In the genomic region with DNA sequence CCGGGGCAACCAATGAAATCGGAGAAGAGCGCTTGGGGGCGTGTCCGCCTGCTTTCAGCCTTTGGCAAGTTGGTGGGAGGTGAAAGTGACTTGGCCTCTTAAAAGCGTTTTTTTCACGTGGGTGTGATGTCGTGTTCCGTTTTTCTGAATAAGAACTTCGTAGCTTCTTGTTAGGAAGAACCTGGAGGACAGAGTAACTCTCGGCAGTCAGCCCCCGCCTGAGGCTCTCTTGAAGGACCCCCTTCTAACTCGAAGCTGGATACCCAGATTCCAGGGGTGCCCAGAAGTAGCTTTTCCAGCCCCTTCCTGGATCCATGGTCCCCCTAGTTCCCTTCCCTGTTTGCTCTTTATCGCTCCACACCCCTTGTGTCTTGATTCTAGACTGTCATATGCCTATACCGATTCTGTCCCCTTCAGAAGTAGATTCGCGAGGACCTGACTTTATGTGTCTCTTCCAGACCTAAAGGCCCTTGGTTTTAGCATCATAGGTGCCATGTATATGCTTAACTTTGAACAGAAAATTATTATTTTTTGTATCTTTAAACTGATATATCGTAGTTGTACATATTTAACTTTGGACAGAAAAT, we compare ENCODE assay signal across 8 cellular contexts. TPM values are rescaled to one million over a fixed set of nuclear protein-coding genes. Genes with fewer than 3 reads are reported as not detected.
DNase-seq lines count a peak whose midpoint lies in the region; ATAC-seq and TF ChIP-seq lines count a peak whose summit lies in the region.

No MANE protein-coding gene starts in this region.

- no peak for ATAC-seq in GM21447 (IDR thresholded peaks at IDR 0.05; ENCODE audit: unreplicated experiment)

- peaks cover 29 to 49% (median 39%) of the 10 kb centered on the region in 4 donors for H3K4me1 Mint-ChIP-seq in CD4-positive, alpha-beta memory T cell

- H3K27me3 Mint-ChIP-seq in CD4-positive, alpha-beta memory T cell: no peaks in the 10 kb centered on the region

- H3K9me3 Mint-ChIP-seq in CD4-positive, alpha-beta memory T cell: peaks cover 0 to 2% (median 0%) of the 10 kb centered on the region in 8 donors

- H3K36me3 ChIP-seq in CD4-positive, alpha-beta memory T cell (ENCODE audit: insufficient read depth, low read length): no peaks in the 10 kb centered on the region
- peaks cover 13% of the 10 kb centered on the region for H3K36me3 ChIP-seq in MG63
- no peaks in the 10 kb centered on the region for H3K36me3 ChIP-seq in muscle layer of colon (ENCODE audit: insufficient read depth, low read length)

- POLR2A ChIA-PET in CD4-positive, alpha-beta memory T cell (lab: Charles Lee; ENCODE audit: partially characterized antibody): interaction anchor here (0.9 to 7.8 kb wide), 29 partner anchors 9 to 1944 kb away, joined by 3 to 74 read pairs (median 6); a partner anchor contains a TSS

- peaks cover 6 to 27% of the 10 kb centered on the region in 2 donors for H3K36me3 Mint-ChIP-seq in CD4-positive, alpha-beta memory T cell

- no peaks in the 10 kb centered on the region for H3K9me3 ChIP-seq in CD4-positive, alpha-beta memory T cell (ENCODE audit: control insufficient read depth in 1 of 2, low read length in 2 of 2)
- H3K9me3 ChIP-seq in MG63: no peaks in the 10 kb centered on the region
- H3K9me3 ChIP-seq in muscle layer of colon (ENCODE audit: low read length): no peaks in the 10 kb centered on the region

- CTCF ChIA-PET in CD4-positive, alpha-beta memory T cell (lab: Charles Lee; ENCODE audit: partially characterized antibody): interaction anchor here (0.7 to 2.3 kb wide), 10 partner anchors 7 to 79 kb away, joined by 3 to 12 read pairs (median 4); a partner anchor contains a TSS

- peak overlapping the region; percentile 44 for H3K9ac ChIP-seq in muscle layer of colon (ENCODE audit: low read length)

- peak overlapping the region; percentile 95 for H3K27ac ChIP-seq in CD4-positive, alpha-beta memory T cell (ENCODE audit: low read depth, low read length)
- H3K27ac ChIP-seq in coronary artery: peak overlapping the region; percentile 78 to 93
- peak overlapping the region; percentile 95 for H3K27ac ChIP-seq in muscle layer of colon (ENCODE audit: low read depth, low read length)

- H3K4me3 ChIP-seq in CD4-positive, alpha-beta memory T cell (ENCODE audit: low read length in 2 of 2): peak overlapping the region; percentile 74 to 86
- H3K4me3 ChIP-seq in MG63 (peak overlapping the region; percentile 78), coronary artery (peak overlapping the region; percentile 68), muscle layer of colon (ENCODE audit: low read depth in 1 of 2, low read length in 2 of 2) (peak overlapping the region; percentile 48 to 54)

- no peak for TF ChIP-seq CTCF in coronary artery (IDR thresholded peaks at IDR 0.05)

- peak overlapping the region; percentile 60 to 97 (median 91) for H3K4me3 Mint-ChIP-seq in CD4-positive, alpha-beta memory T cell

- DNase-seq in CD4-positive, alpha-beta memory T cell: no peak
- DNase-seq in MG63 (no peak), coronary artery (ENCODE audit: low spot score) (no peak), midbrain (lab: John Stamatoyannopoulos, UW) (no peak), superior temporal gyrus (ENCODE audit: extremely low spot score) (no peak), NCI-H524 (lab: John Stamatoyannopoulos, UW) (no peak)

- peak overlapping the region; percentile 83 to 99 (median 98) for H3K27ac Mint-ChIP-seq in CD4-positive, alpha-beta memory T cell

- intact Hi-C loops in CD4-positive, alpha-beta memory T cell (cut with micrococcal nuclease): loop anchor here (1.0 to 5.0 kb wide), 7 partner anchors 55 to 1949 kb away; a partner anchor contains a TSS

- no peaks in the 10 kb centered on the region for H3K27me3 ChIP-seq in CD4-positive, alpha-beta memory T cell (ENCODE audit: insufficient read depth, low read length)
- H3K27me3 ChIP-seq in MG63: no peaks in the 10 kb centered on the region
- H3K27me3 ChIP-seq in muscle layer of colon (ENCODE audit: control insufficient read depth in 1 of 2, insufficient read depth in 2 of 2, low read length in 2 of 2): no peaks in the 10 kb centered on the region

- peaks cover 44% of the 10 kb centered on the region for H3K4me1 ChIP-seq in CD4-positive, alpha-beta memory T cell (ENCODE audit: insufficient read depth, low read length)
- H3K4me1 ChIP-seq in muscle layer of colon (ENCODE audit: insufficient read depth, low read length): peaks cover 31% of the 10 kb centered on the region

RNA-seq across cellular contexts. Expression of a gene that starts 0.9 kb away (rescaled TPM):
- 10 to 100 TPM; 55.3 to 55.6 TPM for total RNA-seq in CD4-positive, alpha-beta memory T cell
- 10 to 100 TPM; 17.4 to 41.5 TPM for polyA plus RNA-seq in CD4-positive, alpha-beta memory T cell
- 19.1 and 23.8 TPM in 2 replicates for total RNA-seq in MG63 (2014; rRNA removed; shearing (Covaris generic); ENCODE audit: low replicate concordance)

RNA-seq across cellular contexts. Expression of a gene that starts 52.3 kb away (rescaled TPM):
- total RNA-seq in CD4-positive, alpha-beta memory T cell: 10 to 100 TPM; 45.3 to 45.5 TPM
- polyA plus RNA-seq in CD4-positive, alpha-beta memory T cell: 1 to 10 TPM; 2.6 to 8.7 TPM
- 8.4 and 9.9 TPM in 2 replicates for total RNA-seq in MG63 (2014; rRNA removed; shearing (Covaris generic); ENCODE audit: low replicate concordance)
